In the genomic region with DNA sequence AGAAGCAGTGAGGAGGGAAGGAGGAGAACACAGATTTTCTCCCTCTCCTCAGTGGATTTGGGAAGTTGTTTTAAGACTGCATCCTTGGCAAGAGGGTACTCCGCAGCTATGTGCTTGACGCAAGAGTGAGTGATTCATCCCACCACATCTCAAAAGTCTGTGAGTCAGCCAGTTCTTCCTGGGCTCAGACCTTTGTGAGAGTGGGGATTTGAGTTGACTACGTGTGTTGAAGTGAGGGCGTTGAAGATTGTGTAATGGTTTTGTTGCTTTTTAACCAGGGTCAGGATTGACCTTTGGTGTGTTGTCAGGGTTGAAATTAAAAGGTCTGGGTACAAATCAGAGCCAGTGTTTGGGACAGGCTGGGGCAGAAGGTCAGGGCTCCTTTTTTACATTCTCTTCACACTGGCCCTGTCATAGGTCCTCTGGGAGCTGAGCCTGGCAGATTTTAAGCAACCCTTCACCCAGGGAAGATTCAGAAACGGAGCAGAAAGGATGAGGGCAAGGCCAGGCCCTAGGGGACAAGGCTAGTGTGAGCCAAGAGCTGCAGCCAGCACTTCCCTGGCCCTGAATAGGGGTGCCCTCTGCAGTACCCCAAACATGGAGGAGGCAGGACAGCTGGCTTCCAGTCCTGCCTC, we compare ENCODE assay signal across 8 cellular contexts. TPM values are rescaled to one million over a fixed set of nuclear protein-coding genes. Genes with fewer than 3 reads are reported as not detected.
A peak's percentile ranks its signal among the peaks of the same experiment; 100 is the strongest.
DNase-seq lines count a peak whose midpoint lies in the region; ATAC-seq and TF ChIP-seq lines count a peak whose summit lies in the region.

No MANE protein-coding gene starts in this region.

- H3K36me3 ChIP-seq in A673 (ENCODE audit: insufficient read depth, low read length, poor library complexity, severe bottlenecking) (no peaks in the 10 kb centered on the region), IMR-90 (ENCODE audit: control insufficient read depth, insufficient read depth, low read length) (no peaks in the 10 kb centered on the region), ascending aorta (no peaks in the 10 kb centered on the region), upper lobe of right lung (no peaks in the 10 kb centered on the region)

- WGBS in IMR-90 (ENCODE audit: extremely low coverage in 2 of 2, insufficient read length in 1 of 2), 2 experiments = no CpG with 5 or more reads among the region's 5 CpGs

- H2AK9ac ChIP-seq in IMR-90 (replicated peaks; ENCODE audit: low read depth, low read length, poor library complexity) = peak overlapping the region; percentile 96

- peak overlapping the region; percentile 92 for H3K18ac ChIP-seq in IMR-90 (ENCODE audit: low read depth, low read length)

- H3K9me1 ChIP-seq in IMR-90 (ENCODE audit: insufficient read depth, low read length) = peaks cover 25% of the 10 kb centered on the region

- dilution Hi-C loops in IMR-90 (cut with HindIII; ENCODE audit: low sequenced_read_pairs, unreplicated experiment) = no loop called here

- H3K9ac ChIP-seq in IMR-90 (ENCODE audit: low read depth, low read length) = peak overlapping the region; percentile 67

- H2BK120ac ChIP-seq in IMR-90 (ENCODE audit: low read depth, low read length) = peak overlapping the region; percentile 97

- H2BK5ac ChIP-seq in IMR-90 (ENCODE audit: low read depth, low read length, poor library complexity, severe bottlenecking) = peak overlapping the region; percentile 99

- H3K9me3 ChIP-seq in A673 (ENCODE audit: low read depth, low read length, poor library complexity, severe bottlenecking) (no peaks in the 10 kb centered on the region), IMR-90 (ENCODE audit: control insufficient read depth, insufficient read depth, low read length) (no peaks in the 10 kb centered on the region), ascending aorta (no peaks in the 10 kb centered on the region), upper lobe of right lung (no peaks in the 10 kb centered on the region)

- peak overlapping the region; percentile 92 for H3K56ac ChIP-seq in IMR-90 (ENCODE audit: extremely low read depth, insufficient read depth, low read length)

- in situ Hi-C loops in IMR-90 (cut with MboI; ENCODE audit: low sequenced_read_pairs) = no loop called here

- H3K4ac ChIP-seq in IMR-90 (ENCODE audit: low read depth, low read length) = peak overlapping the region; percentile 94

- peak overlapping the region; percentile 92 for H4K5ac ChIP-seq in IMR-90 (ENCODE audit: low read depth, low read length)

- H3K4me1 ChIP-seq in A673 (ENCODE audit: insufficient read depth, low read length, poor library complexity, severe bottlenecking) = no peaks in the 10 kb centered on the region
- H3K4me1 ChIP-seq in IMR-90 (ENCODE audit: control insufficient read depth, insufficient read depth, low read length) = peaks cover 32% of the 10 kb centered on the region
- H3K4me1 ChIP-seq in ascending aorta = peaks cover 15 to 18% of the 10 kb centered on the region in 2 donors
- peaks cover 12% of the 10 kb centered on the region for H3K4me1 ChIP-seq in upper lobe of right lung

- H3K14ac ChIP-seq in IMR-90 (replicated peaks; ENCODE audit: low read depth, low read length) = peak overlapping the region; percentile 85

- CTCF ChIA-PET in A673 (lab: Charles Lee) (no interaction called here), IMR-90 (lab: Yijun Ruan, JAX) (interaction anchor here (0.9 kb wide), 1 partner anchor 14 kb away, joined by 4 read pairs; no protein-coding TSS in a partner anchor)

- peak; percentile 76 for DNase-seq in A673 (ENCODE audit: low spot score)
- DNase-seq in IMR-90 = peak; percentile 100
- peak; percentile 57 to 95 for DNase-seq in ascending aorta (ENCODE audit: low spot score in 2 of 2)
- peak; percentile 8 for DNase-seq in left kidney (ENCODE audit: low read depth, low spot score)
- DNase-seq in upper lobe of right lung = no peak
- DNase-seq in DMS79 (lab: John Stamatoyannopoulos, UW) = no peak

- peak overlapping the region; percentile 82 for H2AFZ ChIP-seq in IMR-90 (replicated peaks; ENCODE audit: low read length, poor library complexity)

- H3K27me3 ChIP-seq in A673 (replicated peaks; ENCODE audit: insufficient read depth, low read depth, low read length, poor library complexity) (no peaks in the 10 kb centered on the region), IMR-90 (ENCODE audit: control insufficient read depth, insufficient read depth, low read length) (no peaks in the 10 kb centered on the region), ascending aorta (no peaks in the 10 kb centered on the region), upper lobe of right lung (no peaks in the 10 kb centered on the region)

- H3K4me2 ChIP-seq in IMR-90 (ENCODE audit: low read depth, low read length) = peak overlapping the region; percentile 54

- peak overlapping the region; percentile 82 to 97 for H4K8ac ChIP-seq in IMR-90 (ENCODE audit: low read depth in 2 of 2, low read length in 2 of 2)

- POLR2A ChIA-PET in A673 (lab: Charles Lee; ENCODE audit: low non-redundant PET) = no interaction called here
- POLR2A ChIA-PET in IMR-90 (lab: Charles Lee; ENCODE audit: unreplicated experiment) = interaction anchor here (0.6 kb wide), 1 partner anchor 190 kb away, joined by 3 read pairs; no protein-coding TSS in a partner anchor

- peak overlapping the region; percentile 98 for H4K91ac ChIP-seq in IMR-90 (ENCODE audit: insufficient read depth, low read depth, low read length)

- peak; percentile 7; the same call in 1 of the 2 replicates for TF ChIP-seq RAD21 in IMR-90 (IDR thresholded peaks at IDR 0.05; ENCODE audit: low read length)

- ATAC-seq in IMR-90 (ENCODE audit: low read depth) (peak; percentile 80), upper lobe of right lung (peak; percentile 92), HG03442 (IDR thresholded peaks at IDR 0.05; ENCODE audit: unreplicated experiment) (no peak), HG03095 (IDR thresholded peaks at IDR 0.05; ENCODE audit: unreplicated experiment) (no peak)

- H4K20me1 ChIP-seq in IMR-90 (ENCODE audit: insufficient read depth, low read length) = peaks cover 3% of the 10 kb centered on the region; the same call in 1 of the 2 replicates

- H3K4me3 ChIP-seq in A673 (ENCODE audit: low read depth, low read length, poor library complexity, severe bottlenecking) (no peak overlapping the region), IMR-90 (ENCODE audit: insufficient read depth, low read depth, low read length) (no peak overlapping the region), ascending aorta (no peak overlapping the region), upper lobe of right lung (no peak overlapping the region)

- peak overlapping the region; percentile 96 for H2BK15ac ChIP-seq in IMR-90 (ENCODE audit: low read depth, low read length)

- intact Hi-C loops in A673 (cut with micrococcal nuclease; ENCODE audit: unreplicated experiment) (no loop called here), IMR-90 (cut with micrococcal nuclease) (loop anchor here (5.0 kb wide), 2 partner anchors 114 to 129 kb away; partner anchors contain the start of genes LRFN4 and RCE1), ascending aorta (cut with DNase I) (loop anchor here (1.0 to 5.0 kb wide), 5 partner anchors 13 to 146 kb away; partner anchors contain the start of genes KDM2A, PC, RCE1 and RHOD), upper lobe of right lung (cut with DNase I) (no loop called here)

- peak overlapping the region; percentile 86 for H3K23ac ChIP-seq in IMR-90 (ENCODE audit: low read depth, low read length)

- TF ChIP-seq CTCF in A673 (conservative IDR thresholded peaks at IDR 0.05; ENCODE audit: low read depth, low read length) (no peak), IMR-90 (conservative IDR thresholded peaks at IDR 0.05; ENCODE audit: low read depth, low read length) (no peak), ascending aorta (IDR thresholded peaks at IDR 0.05) (no peak), upper lobe of right lung (IDR thresholded peaks at IDR 0.05) (no peak)

- TF ChIP-seq POLR2A in IMR-90 (IDR thresholded peaks at IDR 0.05; ENCODE audit: low read depth, low read length) = peak; percentile 72

- peak overlapping the region; percentile 97 for H2AK5ac ChIP-seq in IMR-90 (ENCODE audit: low read depth, low read length)

- peak overlapping the region; percentile 98 for H2BK20ac ChIP-seq in IMR-90 (ENCODE audit: low read depth, low read length)

- peaks cover 0 to 5% of the 10 kb centered on the region in 2 experiments; a peak in 3 of 4 replicates for H3K79me1 ChIP-seq in IMR-90 (ENCODE audit: low read depth in 1 of 2, low read length in 2 of 2)

- H3K27ac ChIP-seq in A673 (ENCODE audit: low read depth, low read length, poor library complexity, severe bottlenecking) = no peak overlapping the region
- peak overlapping the region; percentile 97 for H3K27ac ChIP-seq in IMR-90 (ENCODE audit: insufficient read depth, low read length)
- peak overlapping the region; percentile 92 to 96 for H3K27ac ChIP-seq in ascending aorta
- H3K27ac ChIP-seq in upper lobe of right lung = peak overlapping the region; percentile 74

- BruUV-seq in A673 (replicated peaks; lab: Mats Ljungman, UMichigan) (no TSS peak), IMR-90 (replicated peaks; lab: Mats Ljungman, UMichigan) (no TSS peak)

TF ChIP-seq in IMR-90, 13 proteins besides CTCF, POLR2A, EP300 and RAD21 (continues in another document):
- TF ChIP-seq MXI1 (IDR thresholded peaks at IDR 0.05; ENCODE audit: borderline replicate concordance, low read depth, low read length) = no peak

RNA-seq across cellular contexts. Expression of gene C11orf86, which starts 4.2 kb away (rescaled TPM):
- total RNA-seq in A673 (2021) (not detected in 2 replicates), IMR-90 (2012; rRNA removed) (not detected in 2 replicates), ascending aorta (not detected), upper lobe of right lung (not detected)
- polyA plus RNA-seq in IMR-90 (2012; rRNA removed) = not detected in 2 replicates
- 0.04 TPM in 1 of 2 replicates, not detected in the other for polyA plus RNA-seq in IMR-90 (2012; cell fraction: cytosol; rRNA removed)
- polyA plus RNA-seq in IMR-90 (2012; cell fraction: nucleus; rRNA removed; ENCODE audit: low replicate concordance) = 0.06 and 0.07 TPM in 2 replicates

RNA-seq across cellular contexts. Expression of gene PC, which starts 12.7 kb away (rescaled TPM):
- total RNA-seq in A673 (2021) = 39.1 and 44.5 TPM in 2 replicates
- 9.7 and 13.6 TPM in 2 replicates for total RNA-seq in IMR-90 (2012; rRNA removed)
- polyA plus RNA-seq in IMR-90 (2012; rRNA removed) = 15.7 and 20.9 TPM in 2 replicates
- polyA plus RNA-seq in IMR-90 (2012; cell fraction: cytosol; rRNA removed) = 15.5 and 27.2 TPM in 2 replicates
- polyA plus RNA-seq in IMR-90 (2012; cell fraction: nucleus; rRNA removed; ENCODE audit: low replicate concordance) = 65.9 and 77.6 TPM in 2 replicates
- total RNA-seq in ascending aorta = 13.5 TPM
- 12.7 TPM for total RNA-seq in upper lobe of right lung

RNA-seq across cellular contexts. Expression of gene SYT12, which starts 52.0 kb away (rescaled TPM):
- total RNA-seq in A673 (2021) (2.3 and 3.1 TPM in 2 replicates), IMR-90 (2012; rRNA removed) (0.54 and 0.56 TPM in 2 replicates), ascending aorta (6.3 TPM), upper lobe of right lung (not detected)
- polyA plus RNA-seq in IMR-90 (2012; rRNA removed) = 0.65 and 0.74 TPM in 2 replicates
- 0.53 and 0.81 TPM in 2 replicates for polyA plus RNA-seq in IMR-90 (2012; cell fraction: cytosol; rRNA removed)
- polyA plus RNA-seq in IMR-90 (2012; cell fraction: nucleus; rRNA removed; ENCODE audit: low replicate concordance) = 1.4 and 1.6 TPM in 2 replicates

Comparison
In these comparisons a context has a peak if more than half of its experiments do, and no peak if none do; other contexts are left out.
1. DNase-seq: peak in A673 (single experiment), IMR-90 (single experiment), ascending aorta (2 of 2) and left kidney (single experiment); none in upper lobe of right lung (single experiment) and DMS79 (single experiment).
2. ATAC-seq: peak in IMR-90 (single experiment) and upper lobe of right lung (single experiment); none in HG03442 (single experiment) and HG03095 (single experiment).
3. intact Hi-C loops: an anchor here in IMR-90 (5.0 kb wide) and ascending aorta (1.0 to 5.0 kb wide); none called in A673 and upper lobe of right lung.